ENCODE assay signal across 13 cellular contexts in the genomic region with DNA sequence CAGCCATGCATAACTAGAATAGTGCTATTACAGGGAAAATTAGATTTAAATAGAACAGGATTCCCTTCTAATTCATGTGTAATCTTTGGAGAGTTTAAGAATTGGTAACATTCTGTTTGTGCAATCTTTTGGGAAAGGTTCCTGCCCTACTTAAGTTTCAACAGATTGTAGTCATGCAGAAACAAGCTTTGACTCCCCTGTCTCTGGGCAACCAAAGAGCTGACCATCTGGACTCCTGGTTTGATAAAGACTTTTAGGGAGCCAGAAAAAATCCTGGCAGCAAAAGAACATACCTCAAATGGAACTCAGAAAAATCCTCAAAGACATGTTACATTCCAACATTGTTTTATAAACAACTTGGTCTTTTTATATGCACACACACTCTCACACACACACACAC.
DNase-seq lines count a peak whose midpoint lies in the region; ATAC-seq and TF ChIP-seq lines count a peak whose summit lies in the region.
"Had no signal": no experiment of that assay in that cellular context is flagged by ENCODE, and none has a peak within 500 bp of the region (broad histone marks: within the 10 kb centered on the region; RNA-seq: fewer than 3 reads in every experiment).

No MANE protein-coding gene starts in this region.

- H3K27ac Mint-ChIP-seq in activated CD8-positive, alpha-beta T cell treated with anti-CD3 and anti-CD28 coated beads for 36 hours: no peak overlapping the region
- H3K27ac Mint-ChIP-seq: immature natural killer cell had no signal

- CTCF ChIA-PET in activated CD8-positive, alpha-beta T cell treated with anti-CD3 and anti-CD28 coated beads for 36 hours (lab: Charles Lee): no interaction called here

- H3K36me3 Mint-ChIP-seq in activated CD8-positive, alpha-beta T cell treated with anti-CD3 and anti-CD28 coated beads for 36 hours (ENCODE audit: low read depth): no peaks in the 10 kb centered on the region
- H3K36me3 Mint-ChIP-seq: immature natural killer cell had no signal

- H3K27ac ChIP-seq in heart right ventricle (no peak overlapping the region), coronary artery (peak overlapping the region in 1 of 2 donors; percentile 10)
- H3K27ac ChIP-seq: ovary, VCaP had no signal

- H3K27me3 ChIP-seq in heart right ventricle: no peaks in the 10 kb centered on the region
- H3K27me3 ChIP-seq: ovary had no signal

- in situ Hi-C loops in astrocyte of the cerebellum (cut with HindIII; ENCODE audit: low sequenced_read_pairs): no loop called here

- no peaks in the 10 kb centered on the region for H3K36me3 ChIP-seq in heart right ventricle
- H3K36me3 ChIP-seq: ovary had no signal

- no peak for TF ChIP-seq CTCF in astrocyte of the cerebellum (IDR thresholded peaks at IDR 0.05; ENCODE audit: low read depth, low read length, missing control alignments)
- TF ChIP-seq CTCF in heart right ventricle (IDR thresholded peaks at IDR 0.05): no peak
- no peak for TF ChIP-seq CTCF in activated CD8-positive, alpha-beta T cell treated with anti-CD3 and anti-CD28 coated beads for 36 hours (IDR thresholded peaks at IDR 0.05)
- no peak for TF ChIP-seq CTCF in coronary artery (IDR thresholded peaks at IDR 0.05)

- DNase-seq in GM03348 (ENCODE audit: low spot score) (peak; percentile 65), astrocyte of the cerebellum (ENCODE audit: low read depth) (peak; percentile 93), heart right ventricle (peak in 1 of 2 donors; percentile 7), sciatic nerve (ENCODE audit: low spot score) (no peak), coronary artery (ENCODE audit: low spot score) (no peak)
- DNase-seq in activated CD8-positive, alpha-beta T cell treated with anti-CD3 and anti-CD28 coated beads for 36 hours: no peak
- no peak for DNase-seq in stimulated activated CD4-positive, alpha-beta T cell treated with anti-CD3 and anti-CD28 coated beads, Interleukin-12 subunit alpha, Interleukin-12 subunit beta, amount 100 ng/mL, for 4 hours
- DNase-seq: Caco-2, immature natural killer cell, NCI-H2081 treated with DMSO at 0.1 percent for 48 hours had no signal

- peaks cover 3% of the 10 kb centered on the region for H3K9me3 Mint-ChIP-seq in activated CD8-positive, alpha-beta T cell treated with anti-CD3 and anti-CD28 coated beads for 36 hours

- intact Hi-C loops in heart right ventricle (cut with DNase I) (no loop called here), sciatic nerve (cut with DNase I) (no loop called here)
- intact Hi-C loops in activated CD8-positive, alpha-beta T cell treated with anti-CD3 and anti-CD28 coated beads for 36 hours (cut with micrococcal nuclease): no loop called here

- no peak overlapping the region for H3K4me3 Mint-ChIP-seq in activated CD8-positive, alpha-beta T cell treated with anti-CD3 and anti-CD28 coated beads for 36 hours
- H3K4me3 Mint-ChIP-seq: immature natural killer cell had no signal

- no peaks in the 10 kb centered on the region for H3K4me1 ChIP-seq in heart right ventricle
- H3K4me1 ChIP-seq: Caco-2 had no signal

- ATAC-seq in heart right ventricle: peak in 7 of 8 donors; percentile 31 to 93 (median 82)
- ATAC-seq in sciatic nerve: peak; percentile 96
- ATAC-seq in activated CD8-positive, alpha-beta T cell treated with anti-CD3 and anti-CD28 coated beads for 36 hours: no peak
- no peak for ATAC-seq in HG02885 (IDR thresholded peaks at IDR 0.05; ENCODE audit: poor library complexity, unreplicated experiment)

- H3K4me1 Mint-ChIP-seq in activated CD8-positive, alpha-beta T cell treated with anti-CD3 and anti-CD28 coated beads for 36 hours (ENCODE audit: low read depth): no peaks in the 10 kb centered on the region
- H3K4me1 Mint-ChIP-seq: immature natural killer cell had no signal

- H3K9me3 ChIP-seq in heart right ventricle: peaks cover 0 to 16% (median 0%) of the 10 kb centered on the region in 11 donors
- H3K9me3 ChIP-seq: Caco-2, ovary had no signal

- POLR2A ChIA-PET in activated CD8-positive, alpha-beta T cell treated with anti-CD3 and anti-CD28 coated beads for 36 hours (lab: Charles Lee): no interaction called here

- H3K4me3 ChIP-seq in astrocyte of the cerebellum (ENCODE audit: low read depth, low read length) (no peak overlapping the region), heart right ventricle (no peak overlapping the region), coronary artery (no peak overlapping the region)
- H3K4me3 ChIP-seq: ovary had no signal

- H3K27me3 Mint-ChIP-seq in activated CD8-positive, alpha-beta T cell treated with anti-CD3 and anti-CD28 coated beads for 36 hours: no peaks in the 10 kb centered on the region

Comparison
In these comparisons a context has a peak if more than half of its experiments do, and no peak if none do; other contexts are left out.
1. DNase-seq: peak in GM03348 (single experiment) and astrocyte of the cerebellum (single experiment); none in sciatic nerve (single experiment), activated CD8-positive, alpha-beta T cell treated with anti-CD3 and anti-CD28 coated beads for 36 hours (single experiment), stimulated activated CD4-positive, alpha-beta T cell treated with anti-CD3 and anti-CD28 coated beads, Interleukin-12 subunit alpha, Interleukin-12 subunit beta, amount 100 ng/mL, for 4 hours (single experiment) and coronary artery (single experiment).
2. ATAC-seq: peak in heart right ventricle (7 of 8) and sciatic nerve (single experiment); none in activated CD8-positive, alpha-beta T cell treated with anti-CD3 and anti-CD28 coated beads for 36 hours (single experiment) and HG02885 (single experiment).